In genomic region chr19:1256646-1257474, GRCh38 we compare ENCODE assay signal across 9 cellular contexts. TPM values are rescaled to one million over a fixed set of nuclear protein-coding genes. Genes with fewer than 3 reads are reported as not detected.
DNase-seq lines count a peak whose midpoint lies in the region; ATAC-seq, FAIRE-seq and TF ChIP-seq lines count a peak whose summit lies in the region.
"Had no signal": no experiment of that assay in that cellular context is flagged by ENCODE, and none has a peak within 500 bp of the region (broad histone marks: within the 10 kb centered on the region; RNA-seq: fewer than 3 reads in every experiment).

No MANE protein-coding gene starts in this region.

- no peaks in the 10 kb centered on the region for H4K20me1 ChIP-seq in endothelial cell of umbilical vein (replicated peaks; ENCODE audit: control insufficient read depth, extremely low read depth, insufficient read depth, low read length)

- H3K9me3 ChIP-seq in CD4-positive, CD25-positive, alpha-beta regulatory T cell (ENCODE audit: control insufficient read depth in 2 of 2, low read length in 2 of 2): no peaks in the 10 kb centered on the region
- no peaks in the 10 kb centered on the region for H3K9me3 ChIP-seq in endothelial cell of umbilical vein (replicated peaks; ENCODE audit: control insufficient read depth, insufficient read depth, low read length)

- dilution Hi-C loops in endothelial cell of umbilical vein (cut with MboI; ENCODE audit: extremely low pct_ligation_motif_present, low sequenced_read_pairs): no loop called here

- no peak overlapping the region for H3K4me2 ChIP-seq in endothelial cell of umbilical vein (ENCODE audit: insufficient read depth, low read length)

- POLR2A ChIA-PET in endothelial cell of umbilical vein (lab: Charles Lee): interaction anchor here (0.6 to 1.2 kb wide), 2 partner anchors 9 to 12 kb away, joined by 3 read pairs; no protein-coding TSS in a partner anchor

- BruUV-seq in endothelial cell of umbilical vein (replicated peaks; lab: Mats Ljungman, UMichigan): no TSS peak

- FAIRE-seq in endothelial cell of umbilical vein (lab: Jason Lieb, UNC): no peak
- no peak for FAIRE-seq in GM12891 (lab: Jason Lieb, UNC)
- no peak for FAIRE-seq in H54 (lab: Jason Lieb, UNC)

- CTCF ChIA-PET in endothelial cell of umbilical vein (lab: Charles Lee): interaction anchor here (1.1 to 7.8 kb wide), 3 partner anchors 10 to 12 kb away, joined by 6 to 63 read pairs (median 10); no protein-coding TSS in a partner anchor

- peaks cover 41% of the 10 kb centered on the region for H3K79me2 ChIP-seq in endothelial cell of umbilical vein (ENCODE audit: control insufficient read depth, insufficient read depth, low read length)

- H3K36me3 Mint-ChIP-seq in CD4-positive, CD25-positive, alpha-beta regulatory T cell: no peaks in the 10 kb centered on the region

- peaks cover 16% of the 10 kb centered on the region for H3K27me3 Mint-ChIP-seq in CD4-positive, CD25-positive, alpha-beta regulatory T cell

- H2AFZ ChIP-seq in endothelial cell of umbilical vein (ENCODE audit: low read depth, low read length): no peak overlapping the region

- H3K9ac ChIP-seq in endothelial cell of umbilical vein (replicated peaks; ENCODE audit: extremely low read depth, insufficient read depth, low read length): no peak overlapping the region
- H3K9ac ChIP-seq in rectal smooth muscle tissue (ENCODE audit: low read length): no peak overlapping the region

- peak overlapping the region; percentile 100 for H3K27ac ChIP-seq in CD4-positive, CD25-positive, alpha-beta regulatory T cell (ENCODE audit: insufficient read depth, low read length, poor library complexity, severe bottlenecking)
- H3K27ac ChIP-seq in endothelial cell of umbilical vein (ENCODE audit: insufficient read depth, low read depth, low read length) (no peak overlapping the region), rectal smooth muscle tissue (ENCODE audit: low read depth, low read length) (peak overlapping the region; percentile 34)

- H3K27me3 ChIP-seq in CD4-positive, CD25-positive, alpha-beta regulatory T cell (ENCODE audit: control insufficient read depth, insufficient read depth, low read length): no peaks in the 10 kb centered on the region
- H3K27me3 ChIP-seq in endothelial cell of umbilical vein (ENCODE audit: control insufficient read depth in 2 of 2, insufficient read depth in 2 of 2, low read length in 2 of 2) (no peaks in the 10 kb centered on the region), rectal smooth muscle tissue (ENCODE audit: control insufficient read depth, insufficient read depth, low read length) (no peaks in the 10 kb centered on the region)

- intact Hi-C loops in endothelial cell of umbilical vein (cut with micrococcal nuclease): no loop called here

- peak overlapping the region; percentile 61 to 96 (median 78) for H3K4me3 Mint-ChIP-seq in CD4-positive, CD25-positive, alpha-beta regulatory T cell

- no peak for ATAC-seq in CD4-positive, CD25-positive, alpha-beta regulatory T cell (ENCODE audit: low read depth in 2 of 2)

- H3K9me1 ChIP-seq in endothelial cell of umbilical vein (replicated peaks; ENCODE audit: control insufficient read depth, extremely low read depth, insufficient read depth, low read length): no peaks in the 10 kb centered on the region

- no peak overlapping the region for H3K4me3 ChIP-seq in CD4-positive, CD25-positive, alpha-beta regulatory T cell (ENCODE audit: low read depth, low read length)
- no peak overlapping the region for H3K4me3 ChIP-seq in endothelial cell of umbilical vein (replicated peaks in 1 of 3; ENCODE audit: insufficient read depth in 1 of 3, low read depth in 1 of 3, low read length in 3 of 3)
- no peak overlapping the region for H3K4me3 ChIP-seq in rectal smooth muscle tissue (ENCODE audit: low read length)

- H3K4me1 Mint-ChIP-seq in CD4-positive, CD25-positive, alpha-beta regulatory T cell: peaks cover 0 to 56% (median 20%) of the 10 kb centered on the region in 4 donors

- no peak for DNase-seq in CD4-positive, CD25-positive, alpha-beta regulatory T cell
- DNase-seq in endothelial cell of umbilical vein (ENCODE audit: low read depth, low spot score) (no peak), COLO829 (ENCODE audit: low spot score) (no peak), GM12891 (ENCODE audit: insufficient read length, low spot score) (no peak), NCI-H1436 (lab: John Stamatoyannopoulos, UW) (no peak), H54 (ENCODE audit: insufficient read length, low spot score) (no peak)
- DNase-seq: NCI-H510A treated with DMSO at 0.1 percent for 48 hours had no signal

- peaks cover 0 to 2% (median 0%) of the 10 kb centered on the region in 7 donors for H3K9me3 Mint-ChIP-seq in CD4-positive, CD25-positive, alpha-beta regulatory T cell

- TF ChIP-seq CTCF in endothelial cell of umbilical vein (IDR thresholded peaks at IDR 0.05; ENCODE audit: extremely low read depth in 1 of 2, insufficient read depth in 1 of 2, low read depth in 1 of 2, low read length in 2 of 2): no peak

- peak; percentile 45 for TF ChIP-seq POLR2A in endothelial cell of umbilical vein (IDR thresholded peaks at IDR 0.05; ENCODE audit: low read depth, low read length)
- no peak for TF ChIP-seq POLR2A in GM12891 (IDR thresholded peaks at IDR 0.05; ENCODE audit: low read depth, low read length)
- no peak for TF ChIP-seq POLR2A in H54 (IDR thresholded peaks at IDR 0.05; ENCODE audit: low read depth, low read length)

- H3K36me3 ChIP-seq in CD4-positive, CD25-positive, alpha-beta regulatory T cell (ENCODE audit: control insufficient read depth, insufficient read depth, low read length): peaks cover 35% of the 10 kb centered on the region
- peaks cover 29 to 34% of the 10 kb centered on the region in 2 experiments for H3K36me3 ChIP-seq in endothelial cell of umbilical vein (ENCODE audit: control insufficient read depth in 2 of 2, extremely low read depth in 1 of 2, insufficient read depth in 2 of 2, low read length in 2 of 2)
- peaks cover 22% of the 10 kb centered on the region for H3K36me3 ChIP-seq in rectal smooth muscle tissue (ENCODE audit: control insufficient read depth, insufficient read depth, low read length)

- H3K4me1 ChIP-seq in CD4-positive, CD25-positive, alpha-beta regulatory T cell (ENCODE audit: control insufficient read depth, insufficient read depth, low read length, poor library complexity, severe bottlenecking): peaks cover 87% of the 10 kb centered on the region
- H3K4me1 ChIP-seq in endothelial cell of umbilical vein (ENCODE audit: control insufficient read depth, extremely low read depth, insufficient read depth, low read length) (peaks cover 57% of the 10 kb centered on the region), rectal smooth muscle tissue (ENCODE audit: control insufficient read depth, insufficient read depth, low read length) (peaks cover 32% of the 10 kb centered on the region)

- peak overlapping the region in 2 of 3 donors; percentile 2 to 81 for H3K27ac Mint-ChIP-seq in CD4-positive, CD25-positive, alpha-beta regulatory T cell

RNA-seq across cellular contexts. Expression of gene MIDN, which starts 8.5 kb away (rescaled TPM):
- total RNA-seq in CD4-positive, CD25-positive, alpha-beta regulatory T cell: 126 TPM
- 1 to 10 TPM; 1.4 to 3.4 (median 1.8) TPM for polyA plus RNA-seq in CD4-positive, CD25-positive, alpha-beta regulatory T cell
- polyA plus RNA-seq in PFSK-1 (2012; ENCODE audit: insufficient read length, low read depth): 102 TPM
- total RNA-seq in endothelial cell of umbilical vein: 85.9 and 107 TPM in 2 replicates
- 20.0 and 23.6 TPM in 2 replicates for polyA plus RNA-seq in endothelial cell of umbilical vein
- polyA plus RNA-seq in endothelial cell of umbilical vein (2011; cell fraction: cytosol; rRNA removed): 8.3 and 13.6 TPM in 2 replicates
- 26.3 and 27.8 TPM in 2 replicates for polyA plus RNA-seq in endothelial cell of umbilical vein (2011; cell fraction: nucleus; rRNA removed)
- polyA plus RNA-seq in endothelial cell of umbilical vein (2012): 16.1 and 27.1 TPM in 2 replicates
- 13.6 and 16.8 TPM in 2 replicates for polyA minus RNA-seq in endothelial cell of umbilical vein
- polyA minus RNA-seq in endothelial cell of umbilical vein (2011; cell fraction: cytosol; rRNA and poly(A)+ RNA removed): 34.1 TPM
- 10.2 and 42.0 TPM in 2 replicates for polyA minus RNA-seq in endothelial cell of umbilical vein (2011; cell fraction: nucleus; rRNA and poly(A)+ RNA removed)
- 16.2 TPM for polyA plus RNA-seq in GM12891 (2012; ENCODE audit: low read depth, missing spikeins)

RNA-seq across cellular contexts. Expression of gene CIRBP, which starts 12.3 kb away (rescaled TPM):
- total RNA-seq in CD4-positive, CD25-positive, alpha-beta regulatory T cell: 497 TPM
- 100 to 1,000 TPM; 172 to 243 (median 210) TPM for polyA plus RNA-seq in CD4-positive, CD25-positive, alpha-beta regulatory T cell
- 430 TPM for polyA plus RNA-seq in PFSK-1 (2012; ENCODE audit: insufficient read length, low read depth)
- total RNA-seq in endothelial cell of umbilical vein: 225 and 229 TPM in 2 replicates
- 267 and 439 TPM in 2 replicates for polyA plus RNA-seq in endothelial cell of umbilical vein
- 345 and 381 TPM in 2 replicates for polyA plus RNA-seq in endothelial cell of umbilical vein (2011; cell fraction: cytosol; rRNA removed)
- 851 and 1,301 TPM in 2 replicates for polyA plus RNA-seq in endothelial cell of umbilical vein (2011; cell fraction: nucleus; rRNA removed)
- polyA plus RNA-seq in endothelial cell of umbilical vein (2012): 199 and 231 TPM in 2 replicates
- polyA minus RNA-seq in endothelial cell of umbilical vein: 136 and 186 TPM in 2 replicates
- polyA minus RNA-seq in endothelial cell of umbilical vein (2011; cell fraction: cytosol; rRNA and poly(A)+ RNA removed): 43.9 TPM
- 105 and 121 TPM in 2 replicates for polyA minus RNA-seq in endothelial cell of umbilical vein (2011; cell fraction: nucleus; rRNA and poly(A)+ RNA removed)
- polyA plus RNA-seq in GM12891 (2012; ENCODE audit: low read depth, missing spikeins): 297 TPM

RNA-seq across cellular contexts. Expression of gene ATP5F1D, which starts 15.3 kb away (rescaled TPM):
- 124 TPM for total RNA-seq in CD4-positive, CD25-positive, alpha-beta regulatory T cell
- 100 to 1,000 TPM; 208 to 236 (median 223) TPM for polyA plus RNA-seq in CD4-positive, CD25-positive, alpha-beta regulatory T cell
- 582 TPM for polyA plus RNA-seq in PFSK-1 (2012; ENCODE audit: insufficient read length, low read depth)
- 190 and 192 TPM in 2 replicates for total RNA-seq in endothelial cell of umbilical vein
- 167 and 236 TPM in 2 replicates for polyA plus RNA-seq in endothelial cell of umbilical vein
- 55.6 and 104 TPM in 2 replicates for polyA plus RNA-seq in endothelial cell of umbilical vein (2011; cell fraction: cytosol; rRNA removed)
- 31.6 and 37.8 TPM in 2 replicates for polyA plus RNA-seq in endothelial cell of umbilical vein (2011; cell fraction: nucleus; rRNA removed)
- 93.2 and 184 TPM in 2 replicates for polyA plus RNA-seq in endothelial cell of umbilical vein (2012)
- polyA minus RNA-seq in endothelial cell of umbilical vein: 27.5 and 56.7 TPM in 2 replicates
- 231 TPM for polyA minus RNA-seq in endothelial cell of umbilical vein (2011; cell fraction: cytosol; rRNA and poly(A)+ RNA removed)
- polyA minus RNA-seq in endothelial cell of umbilical vein (2011; cell fraction: nucleus; rRNA and poly(A)+ RNA removed): 9.3 and 13.8 TPM in 2 replicates
- 209 TPM for polyA plus RNA-seq in GM12891 (2012; ENCODE audit: low read depth, missing spikeins)

RNA-seq across cellular contexts. Expression of gene FAM174C, which starts 18.5 kb away (rescaled TPM):
- 44.2 TPM for total RNA-seq in CD4-positive, CD25-positive, alpha-beta regulatory T cell
- 10 to 100 TPM; 72.9 to 91.3 (median 88.4) TPM for polyA plus RNA-seq in CD4-positive, CD25-positive, alpha-beta regulatory T cell
- polyA plus RNA-seq in PFSK-1 (2012; ENCODE audit: insufficient read length, low read depth): 141 TPM
- total RNA-seq in endothelial cell of umbilical vein: 46.7 and 47.5 TPM in 2 replicates
- 83.9 and 127 TPM in 2 replicates for polyA plus RNA-seq in endothelial cell of umbilical vein
- polyA plus RNA-seq in endothelial cell of umbilical vein (2011; cell fraction: cytosol; rRNA removed): 45.5 and 62.4 TPM in 2 replicates
- polyA plus RNA-seq in endothelial cell of umbilical vein (2011; cell fraction: nucleus; rRNA removed): 22.4 and 27.0 TPM in 2 replicates
- polyA plus RNA-seq in endothelial cell of umbilical vein (2012): 36.7 and 43.6 TPM in 2 replicates
- 10.6 and 15.2 TPM in 2 replicates for polyA minus RNA-seq in endothelial cell of umbilical vein
- 70.9 TPM for polyA minus RNA-seq in endothelial cell of umbilical vein (2011; cell fraction: cytosol; rRNA and poly(A)+ RNA removed)
- 5.8 and 8.0 TPM in 2 replicates for polyA minus RNA-seq in endothelial cell of umbilical vein (2011; cell fraction: nucleus; rRNA and poly(A)+ RNA removed)
- 47.7 TPM for polyA plus RNA-seq in GM12891 (2012; ENCODE audit: low read depth, missing spikeins)

RNA-seq across cellular contexts. Expression of gene CBARP, which starts 19.1 kb away (rescaled TPM):
- 0.12 TPM for total RNA-seq in CD4-positive, CD25-positive, alpha-beta regulatory T cell
- not detected for polyA plus RNA-seq in CD4-positive, CD25-positive, alpha-beta regulatory T cell
- 87.6 TPM for polyA plus RNA-seq in PFSK-1 (2012; ENCODE audit: insufficient read length, low read depth)
- total RNA-seq in endothelial cell of umbilical vein: 9.2 and 9.6 TPM in 2 replicates
- 3.5 and 4.4 TPM in 2 replicates for polyA plus RNA-seq in endothelial cell of umbilical vein
- polyA plus RNA-seq in endothelial cell of umbilical vein (2011; cell fraction: cytosol; rRNA removed): 1.0 and 2.5 TPM in 2 replicates
- 6.4 and 6.5 TPM in 2 replicates for polyA plus RNA-seq in endothelial cell of umbilical vein (2011; cell fraction: nucleus; rRNA removed)
- polyA plus RNA-seq in endothelial cell of umbilical vein (2012): 2.6 and 7.5 TPM in 2 replicates
- polyA minus RNA-seq in endothelial cell of umbilical vein: 0.70 and 1.6 TPM in 2 replicates
- 0.51 TPM for polyA minus RNA-seq in endothelial cell of umbilical vein (2011; cell fraction: cytosol; rRNA and poly(A)+ RNA removed)
- polyA minus RNA-seq in endothelial cell of umbilical vein (2011; cell fraction: nucleus; rRNA and poly(A)+ RNA removed): 1.4 and 3.3 TPM in 2 replicates
- 1.5 TPM for polyA plus RNA-seq in GM12891 (2012; ENCODE audit: low read depth, missing spikeins)
